1 cellular context compared by ENCODE assay signal in the genomic region with DNA sequence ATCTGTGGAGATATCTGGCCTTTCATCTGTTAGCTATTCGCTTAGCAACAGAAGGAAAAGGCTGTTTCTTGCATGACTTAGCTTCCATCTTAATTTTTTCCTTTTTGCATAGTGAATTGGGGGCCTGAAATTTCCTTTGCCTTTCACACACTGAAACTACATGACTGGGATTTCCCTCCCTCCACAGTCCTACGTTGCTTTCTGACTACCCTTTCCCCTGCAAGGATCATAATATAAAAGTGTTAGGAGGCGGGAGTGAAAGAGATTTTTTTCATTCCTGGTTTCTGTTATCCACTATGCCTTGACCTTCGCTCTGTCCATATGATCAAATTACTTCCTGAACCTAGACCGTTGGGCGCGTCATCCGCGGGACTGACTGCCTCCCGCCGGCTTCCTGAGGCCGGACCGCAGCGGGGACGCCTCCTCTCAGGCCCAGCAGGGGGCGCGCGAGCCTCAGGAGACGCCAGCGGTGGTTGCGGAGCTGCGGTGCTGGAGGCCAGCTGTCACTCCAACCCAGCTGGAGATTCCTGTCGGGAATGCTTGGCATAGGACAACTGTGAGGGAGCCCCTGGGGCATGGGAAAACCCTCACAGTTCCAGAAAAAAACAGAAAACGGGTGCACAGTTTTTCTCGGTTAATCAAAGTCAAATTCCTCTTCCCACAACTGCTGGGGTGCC.
TF ChIP-seq lines count a peak whose summit lies in the region.

No MANE protein-coding gene starts in this region.

TF ChIP-seq in HepG2, 621 proteins besides CTCF, POLR2A, EP300 and RAD21 (continued from another document and continues in another):
- TF ChIP-seq TARDBP (CRISPR knock-in tag; IDR thresholded peaks at IDR 0.05), result peak; percentile 67; the same call in 1 of the 2 replicates
- TF ChIP-seq ZBTB49 (CRISPR knock-in tag; IDR thresholded peaks at IDR 0.05; ENCODE audit: borderline replicate concordance), result no peak
- peak; percentile 45; the same call in 1 of the 2 replicates for TF ChIP-seq PHF8 (CRISPR knock-in tag; IDR thresholded peaks at IDR 0.05)
- TF ChIP-seq MBD4 (IDR thresholded peaks at IDR 0.05; ENCODE audit: borderline replicate concordance, low read length), result no peak
- no peak for TF ChIP-seq NFATC3 (CRISPR knock-in tag; IDR thresholded peaks at IDR 0.05)
- TF ChIP-seq ZNF101 (CRISPR knock-in tag; IDR thresholded peaks at IDR 0.05; ENCODE audit: borderline replicate concordance, low read depth), result no peak
- TF ChIP-seq, protein P1, sequence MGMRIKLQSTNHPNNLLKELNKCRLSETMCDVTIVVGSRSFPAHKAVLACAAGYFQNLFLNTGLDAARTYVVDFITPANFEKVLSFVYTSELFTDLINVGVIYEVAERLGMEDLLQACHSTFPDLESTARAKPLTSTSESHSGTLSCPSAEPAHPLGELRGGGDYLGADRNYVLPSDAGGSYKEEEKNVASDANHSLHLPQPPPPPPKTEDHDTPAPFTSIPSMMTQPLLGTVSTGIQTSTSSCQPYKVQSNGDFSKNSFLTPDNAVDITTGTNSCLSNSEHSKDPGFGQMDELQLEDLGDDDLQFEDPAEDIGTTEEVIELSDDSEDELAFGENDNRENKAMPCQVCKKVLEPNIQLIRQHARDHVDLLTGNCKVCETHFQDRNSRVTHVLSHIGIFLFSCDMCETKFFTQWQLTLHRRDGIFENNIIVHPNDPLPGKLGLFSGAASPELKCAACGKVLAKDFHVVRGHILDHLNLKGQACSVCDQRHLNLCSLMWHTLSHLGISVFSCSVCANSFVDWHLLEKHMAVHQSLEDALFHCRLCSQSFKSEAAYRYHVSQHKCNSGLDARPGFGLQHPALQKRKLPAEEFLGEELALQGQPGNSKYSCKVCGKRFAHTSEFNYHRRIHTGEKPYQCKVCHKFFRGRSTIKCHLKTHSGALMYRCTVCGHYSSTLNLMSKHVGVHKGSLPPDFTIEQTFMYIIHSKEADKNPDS (CRISPR knock-in tag; IDR thresholded peaks at IDR 0.05), result no peak
- no peak for TF ChIP-seq SNRNP70 (IDR thresholded peaks at IDR 0.05; ENCODE audit: low read depth, low read length)
- TF ChIP-seq, protein P2, sequence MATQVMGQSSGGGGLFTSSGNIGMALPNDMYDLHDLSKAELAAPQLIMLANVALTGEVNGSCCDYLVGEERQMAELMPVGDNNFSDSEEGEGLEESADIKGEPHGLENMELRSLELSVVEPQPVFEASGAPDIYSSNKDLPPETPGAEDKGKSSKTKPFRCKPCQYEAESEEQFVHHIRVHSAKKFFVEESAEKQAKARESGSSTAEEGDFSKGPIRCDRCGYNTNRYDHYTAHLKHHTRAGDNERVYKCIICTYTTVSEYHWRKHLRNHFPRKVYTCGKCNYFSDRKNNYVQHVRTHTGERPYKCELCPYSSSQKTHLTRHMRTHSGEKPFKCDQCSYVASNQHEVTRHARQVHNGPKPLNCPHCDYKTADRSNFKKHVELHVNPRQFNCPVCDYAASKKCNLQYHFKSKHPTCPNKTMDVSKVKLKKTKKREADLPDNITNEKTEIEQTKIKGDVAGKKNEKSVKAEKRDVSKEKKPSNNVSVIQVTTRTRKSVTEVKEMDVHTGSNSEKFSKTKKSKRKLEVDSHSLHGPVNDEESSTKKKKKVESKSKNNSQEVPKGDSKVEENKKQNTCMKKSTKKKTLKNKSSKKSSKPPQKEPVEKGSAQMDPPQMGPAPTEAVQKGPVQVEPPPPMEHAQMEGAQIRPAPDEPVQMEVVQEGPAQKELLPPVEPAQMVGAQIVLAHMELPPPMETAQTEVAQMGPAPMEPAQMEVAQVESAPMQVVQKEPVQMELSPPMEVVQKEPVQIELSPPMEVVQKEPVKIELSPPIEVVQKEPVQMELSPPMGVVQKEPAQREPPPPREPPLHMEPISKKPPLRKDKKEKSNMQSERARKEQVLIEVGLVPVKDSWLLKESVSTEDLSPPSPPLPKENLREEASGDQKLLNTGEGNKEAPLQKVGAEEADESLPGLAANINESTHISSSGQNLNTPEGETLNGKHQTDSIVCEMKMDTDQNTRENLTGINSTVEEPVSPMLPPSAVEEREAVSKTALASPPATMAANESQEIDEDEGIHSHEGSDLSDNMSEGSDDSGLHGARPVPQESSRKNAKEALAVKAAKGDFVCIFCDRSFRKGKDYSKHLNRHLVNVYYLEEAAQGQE (IDR thresholded peaks at IDR 0.05; ENCODE audit: borderline replicate concordance in 1 of 2, low read depth in 1 of 2, low read length in 2 of 2), result no peak
- no peak for TF ChIP-seq CSRNP1 (CRISPR knock-in tag; IDR thresholded peaks at IDR 0.05)
- TF ChIP-seq ZNF543 (CRISPR knock-in tag; IDR thresholded peaks at IDR 0.05), result 0 out of 2 replicates have a peak, but pooled peaks have one; percentile 46
- TF ChIP-seq, protein P3, sequence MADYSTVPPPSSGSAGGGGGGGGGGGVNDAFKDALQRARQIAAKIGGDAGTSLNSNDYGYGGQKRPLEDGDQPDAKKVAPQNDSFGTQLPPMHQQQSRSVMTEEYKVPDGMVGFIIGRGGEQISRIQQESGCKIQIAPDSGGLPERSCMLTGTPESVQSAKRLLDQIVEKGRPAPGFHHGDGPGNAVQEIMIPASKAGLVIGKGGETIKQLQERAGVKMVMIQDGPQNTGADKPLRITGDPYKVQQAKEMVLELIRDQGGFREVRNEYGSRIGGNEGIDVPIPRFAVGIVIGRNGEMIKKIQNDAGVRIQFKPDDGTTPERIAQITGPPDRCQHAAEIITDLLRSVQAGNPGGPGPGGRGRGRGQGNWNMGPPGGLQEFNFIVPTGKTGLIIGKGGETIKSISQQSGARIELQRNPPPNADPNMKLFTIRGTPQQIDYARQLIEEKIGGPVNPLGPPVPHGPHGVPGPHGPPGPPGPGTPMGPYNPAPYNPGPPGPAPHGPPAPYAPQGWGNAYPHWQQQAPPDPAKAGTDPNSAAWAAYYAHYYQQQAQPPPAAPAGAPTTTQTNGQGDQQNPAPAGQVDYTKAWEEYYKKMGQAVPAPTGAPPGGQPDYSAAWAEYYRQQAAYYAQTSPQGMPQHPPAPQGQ (CRISPR knock-in tag; IDR thresholded peaks at IDR 0.05; ENCODE audit: borderline replicate concordance), result no peak
- 0 out of 2 replicates have a peak, but pooled peaks have one; percentile 42 for TF ChIP-seq ZNF644 (CRISPR knock-in tag; IDR thresholded peaks at IDR 0.05; ENCODE audit: low read depth)
- TF ChIP-seq SIX4 (CRISPR knock-in tag; IDR thresholded peaks at IDR 0.05), result peak; percentile 60
- TF ChIP-seq IKZF1 (IDR thresholded peaks at IDR 0.05), result no peak
- no peak for TF ChIP-seq ZNF207 (IDR thresholded peaks at IDR 0.05; ENCODE audit: borderline replicate concordance)
- TF ChIP-seq HMGXB3 (CRISPR knock-in tag; IDR thresholded peaks at IDR 0.05; ENCODE audit: borderline replicate concordance), result peak; percentile 37; the same call in 1 of the 2 replicates
- peak; percentile 57 for TF ChIP-seq MED1 (CRISPR knock-in tag; IDR thresholded peaks at IDR 0.05)
- peak; percentile 81 for TF ChIP-seq XRCC5 (optimal IDR thresholded peaks at IDR 0.05; ENCODE audit: low read length)
- no peak for TF ChIP-seq DNMT1 (CRISPR knock-in tag; IDR thresholded peaks at IDR 0.05)
- TF ChIP-seq HNRNPK (IDR thresholded peaks at IDR 0.05; ENCODE audit: low read depth, low read length, poor library complexity, severe bottlenecking), result no peak
- no peak for TF ChIP-seq ZC3H4 (CRISPR knock-in tag; IDR thresholded peaks at IDR 0.05; ENCODE audit: borderline replicate concordance)
- TF ChIP-seq ZNF251 (CRISPR knock-in tag; IDR thresholded peaks at IDR 0.05), result no peak
- TF ChIP-seq IRX3 (CRISPR knock-in tag; IDR thresholded peaks at IDR 0.05; ENCODE audit: borderline replicate concordance, low read depth), result no peak
- peak; percentile 89; the same call in 1 of the 2 replicates for TF ChIP-seq ZNF788 (CRISPR knock-in tag; IDR thresholded peaks at IDR 0.05; ENCODE audit: borderline replicate concordance)
- TF ChIP-seq POLR2AphosphoS2 (IDR thresholded peaks at IDR 0.05; ENCODE audit: low read depth, low read length), result no peak
- no peak for TF ChIP-seq ZBTB44 (CRISPR knock-in tag; IDR thresholded peaks at IDR 0.05)
- TF ChIP-seq CSRNP2 (CRISPR knock-in tag; conservative IDR thresholded peaks at IDR 0.05; ENCODE audit: low read depth), result no peak
- no peak for TF ChIP-seq ZNF552 (CRISPR knock-in tag; IDR thresholded peaks at IDR 0.05; ENCODE audit: borderline replicate concordance)
- peak; percentile 24; the same call in 1 of the 2 replicates for TF ChIP-seq ARID3A (IDR thresholded peaks at IDR 0.05; ENCODE audit: low read depth, low read length)
